Comparison of ENCODE assay signal across 15 cellular contexts in genomic region chr3:113753376-113753985, GRCh38.
"Had no signal": no experiment of that assay in that cellular context is flagged by ENCODE, and none has a peak within 500 bp of the region (broad histone marks: within the 10 kb centered on the region; RNA-seq: fewer than 3 reads in every experiment).

No MANE protein-coding gene starts in this region.

- DNase-seq: activated CD4-positive, alpha-beta T cell treated with anti-CD3 and anti-CD28 coated beads, Interleukin-2, amount 50 U/mL, for 48 hours; activated CD4-positive, CD25-positive, alpha-beta regulatory T cell treated with anti-CD3 and anti-CD28 coated beads, Interleukin-2, amount 50 U/mL, for 72 hours; activated CD8-positive, alpha-beta memory T cell treated with anti-CD3 and anti-CD28 coated beads, Interleukin-2, amount 10 ng/mL, durations not matched to agents 7 days and 5 days; activated effector memory CD4-positive, alpha-beta T cell treated with anti-CD3 and anti-CD28 coated beads, Interleukin-2, amount 50 U/mL, for 16 hours; activated T-cell treated with anti-CD3 and anti-CD28 coated beads, Interleukin-2, amount 50 U/mL, for 24 hours; amygdala; islet precursor cell; pancreas; retina; stimulated activated CD4-positive, alpha-beta T cell treated with anti-CD3 and anti-CD28 coated beads, Interleukin-4, amount 100 ng/mL, for 1 hour; stimulated activated CD8-positive, alpha-beta memory T cell treated with anti-CD3 and anti-CD28 coated beads, Interleukin-4, amount 100 ng/mL, for 48 hours had no signal

- ATAC-seq: activated CD8-positive, alpha-beta memory T cell treated with anti-CD3 and anti-CD28 coated beads, Interleukin-2, amount 10 ng/mL, durations not matched to agents 7 days and 5 days; left lobe of liver; pancreas had no signal

- H3K9me3 ChIP-seq: esophagus muscularis mucosa, pancreas had no signal

- H3K27ac ChIP-seq: esophagus muscularis mucosa, tibial nerve had no signal

- H3K4me3 ChIP-seq: esophagus muscularis mucosa, pancreas, tibial nerve had no signal

- H3K27me3 Mint-ChIP-seq: activated CD8-positive, alpha-beta memory T cell treated with anti-CD3 and anti-CD28 coated beads, Interleukin-2, amount 10 ng/mL, durations not matched to agents 7 days and 5 days; activated naive CD8-positive, alpha-beta T cell; activated T-cell treated with anti-CD3 and anti-CD28 coated beads, Interleukin-2, amount 50 U/mL, for 24 hours had no signal

- H3K36me3 ChIP-seq: esophagus muscularis mucosa, pancreas had no signal

- H3K27me3 ChIP-seq: esophagus muscularis mucosa, pancreas, tibial nerve had no signal

- H3K27ac Mint-ChIP-seq: activated CD8-positive, alpha-beta memory T cell treated with anti-CD3 and anti-CD28 coated beads, Interleukin-2, amount 10 ng/mL, durations not matched to agents 7 days and 5 days; activated naive CD8-positive, alpha-beta T cell; activated T-cell treated with anti-CD3 and anti-CD28 coated beads, Interleukin-2, amount 50 U/mL, for 24 hours had no signal

- H3K4me3 Mint-ChIP-seq: activated CD8-positive, alpha-beta memory T cell treated with anti-CD3 and anti-CD28 coated beads, Interleukin-2, amount 10 ng/mL, durations not matched to agents 7 days and 5 days; activated naive CD8-positive, alpha-beta T cell; activated T-cell treated with anti-CD3 and anti-CD28 coated beads, Interleukin-2, amount 50 U/mL, for 24 hours had no signal
